ENCODE assay signal across 8 cellular contexts in the genomic region with DNA sequence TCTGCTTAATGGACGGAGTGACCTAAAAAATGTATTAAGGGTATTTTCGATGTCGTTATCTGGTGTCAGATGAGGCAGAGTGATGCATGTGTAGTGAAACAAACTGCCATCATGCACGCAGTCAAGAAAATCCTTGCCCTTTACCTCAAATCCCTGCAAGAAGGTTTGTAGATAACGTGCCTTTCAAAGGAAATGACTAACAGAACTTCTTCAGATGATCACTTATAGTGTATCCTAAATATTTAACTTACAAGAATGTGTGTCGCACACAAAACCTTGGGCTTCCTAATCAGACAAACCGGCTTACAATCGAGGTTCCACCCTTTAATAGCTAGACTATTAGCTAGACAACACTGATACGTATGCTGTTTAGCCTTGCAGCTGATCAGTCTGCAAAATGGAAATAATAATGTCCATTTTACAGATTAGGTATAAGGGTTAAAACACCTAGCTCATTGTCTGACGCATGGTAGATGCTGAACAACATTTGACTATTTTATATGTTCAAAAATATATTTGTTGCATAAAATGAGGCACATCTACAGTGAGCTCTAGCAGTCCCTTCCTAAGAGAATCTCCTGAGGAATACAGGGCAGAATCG. TPM values are rescaled to one million over a fixed set of nuclear protein-coding genes. Genes with fewer than 3 reads are reported as not detected.
A peak's percentile ranks its signal among the peaks of the same experiment; 100 is the strongest.
DNase-seq lines count a peak whose midpoint lies in the region; FAIRE-seq and TF ChIP-seq lines count a peak whose summit lies in the region.

No MANE protein-coding gene starts in this region.

- H3K4me3 ChIP-seq in kidney (ENCODE audit: low read length in 2 of 2) (peak overlapping the region; percentile 73 to 95), thymus (ENCODE audit: low read length) (peak overlapping the region; percentile 90)

- peak overlapping the region; percentile 96 for H3K4me3 Mint-ChIP-seq in activated CD4-positive, alpha-beta T cell treated with anti-CD3 and anti-CD28 coated beads, Interleukin-2, amount 10 ng/mL, durations not matched to agents 24 days and 14 days
- peak overlapping the region; percentile 89 for H3K4me3 Mint-ChIP-seq in activated CD4-positive, alpha-beta memory T cell treated with anti-CD3 and anti-CD28 coated beads for 36 hours

- POLR2A ChIA-PET in activated CD4-positive, alpha-beta memory T cell treated with anti-CD3 and anti-CD28 coated beads for 36 hours (lab: Charles Lee), result no interaction called here

- FAIRE-seq in kidney (lab: Jason Lieb, UNC), result no peak

- 47% methylated on average over 11 of the region's 11 CpGs for WGBS in thymus

- H3K36me3 Mint-ChIP-seq in activated CD4-positive, alpha-beta T cell treated with anti-CD3 and anti-CD28 coated beads, Interleukin-2, amount 10 ng/mL, durations not matched to agents 24 days and 14 days (ENCODE audit: low read depth), result peaks cover 24% of the 10 kb centered on the region
- peaks cover 10% of the 10 kb centered on the region for H3K36me3 Mint-ChIP-seq in activated CD4-positive, alpha-beta memory T cell treated with anti-CD3 and anti-CD28 coated beads for 36 hours

- H3K27me3 ChIP-seq in thymus (ENCODE audit: control insufficient read depth, insufficient read depth), result no peaks in the 10 kb centered on the region

- H3K27ac ChIP-seq in kidney (ENCODE audit: low read depth in 2 of 2, low read length in 2 of 2) (peak overlapping the region in 1 of 2 donors; percentile 50), thymus (ENCODE audit: low read depth) (peak overlapping the region; percentile 61)

- peak; percentile 61 for DNase-seq in activated CD4-positive, alpha-beta T cell treated with anti-CD3 and anti-CD28 coated beads, Interleukin-2, amount 10 ng/mL, durations not matched to agents 24 days and 14 days
- no peak for DNase-seq in activated CD4-positive, alpha-beta T cell treated with anti-CD3 and anti-CD28 coated beads for 48 hours
- no peak for DNase-seq in activated CD4-positive, alpha-beta memory T cell treated with anti-CD3 and anti-CD28 coated beads for 36 hours
- no peak for DNase-seq in kidney
- DNase-seq in DMS153 treated with DMSO at 0.1 percent for 48 hours (lab: John Stamatoyannopoulos, UW; ENCODE audit: unreplicated experiment), result no peak
- no peak for DNase-seq in putamen (ENCODE audit: low spot score)
- DNase-seq in iPS-NIHi11 (ENCODE audit: low spot score), result no peak

- CTCF ChIA-PET in activated CD4-positive, alpha-beta memory T cell treated with anti-CD3 and anti-CD28 coated beads for 36 hours (lab: Charles Lee), result no interaction called here

- H3K4me1 ChIP-seq in kidney (ENCODE audit: control insufficient read depth in 1 of 2, insufficient read depth in 1 of 2, low read depth in 1 of 2, low read length in 2 of 2) (peaks cover 12 to 18% of the 10 kb centered on the region in 2 donors), thymus (ENCODE audit: control insufficient read depth, insufficient read depth, low read length) (peaks cover 14% of the 10 kb centered on the region)

- H3K4me1 Mint-ChIP-seq in activated CD4-positive, alpha-beta T cell treated with anti-CD3 and anti-CD28 coated beads, Interleukin-2, amount 10 ng/mL, durations not matched to agents 24 days and 14 days, result peaks cover 34% of the 10 kb centered on the region
- H3K4me1 Mint-ChIP-seq in activated CD4-positive, alpha-beta memory T cell treated with anti-CD3 and anti-CD28 coated beads for 36 hours (ENCODE audit: low read depth), result peaks cover 37% of the 10 kb centered on the region

- no peak for TF ChIP-seq CTCF in kidney (IDR thresholded peaks at IDR 0.05; ENCODE audit: borderline replicate concordance, extremely low read depth, insufficient read depth)

- no peaks in the 10 kb centered on the region for H3K27me3 Mint-ChIP-seq in activated CD4-positive, alpha-beta T cell treated with anti-CD3 and anti-CD28 coated beads, Interleukin-2, amount 10 ng/mL, durations not matched to agents 24 days and 14 days
- no peaks in the 10 kb centered on the region for H3K27me3 Mint-ChIP-seq in activated CD4-positive, alpha-beta memory T cell treated with anti-CD3 and anti-CD28 coated beads for 36 hours

- H3K9me3 ChIP-seq in kidney (ENCODE audit: control insufficient read depth in 1 of 2, low read length in 2 of 2), result no peaks in the 10 kb centered on the region
- H3K9me3 ChIP-seq in thymus (ENCODE audit: control insufficient read depth), result no peaks in the 10 kb centered on the region

- peak overlapping the region; percentile 71 to 96 for H3K9ac ChIP-seq in kidney (ENCODE audit: low read length in 2 of 2)

- intact Hi-C loops in activated CD4-positive, alpha-beta T cell treated with anti-CD3 and anti-CD28 coated beads, Interleukin-2, amount 10 ng/mL, durations not matched to agents 24 days and 14 days (cut with micrococcal nuclease), result loop anchor here (1.0 to 10.0 kb wide), 7 partner anchors 26 to 1208 kb away; partner anchors contain the start of genes AGGF1, AP3B1, ARSB and SCAMP1
- intact Hi-C loops in activated CD4-positive, alpha-beta memory T cell treated with anti-CD3 and anti-CD28 coated beads for 36 hours (cut with micrococcal nuclease), result loop anchor here (1.0 to 5.0 kb wide), 7 partner anchors 58 to 1206 kb away; partner anchors contain the start of gene SCAMP1
- intact Hi-C loops in kidney (cut with DNase I), result no loop called here

- H3K36me3 ChIP-seq in kidney (ENCODE audit: control insufficient read depth in 1 of 2, insufficient read depth in 2 of 2, low read length in 2 of 2), result no peaks in the 10 kb centered on the region
- H3K36me3 ChIP-seq in thymus (ENCODE audit: control insufficient read depth, insufficient read depth), result no peaks in the 10 kb centered on the region

- no peaks in the 10 kb centered on the region for H3K9me3 Mint-ChIP-seq in activated CD4-positive, alpha-beta T cell treated with anti-CD3 and anti-CD28 coated beads, Interleukin-2, amount 10 ng/mL, durations not matched to agents 24 days and 14 days
- no peaks in the 10 kb centered on the region for H3K9me3 Mint-ChIP-seq in activated CD4-positive, alpha-beta memory T cell treated with anti-CD3 and anti-CD28 coated beads for 36 hours

- peak overlapping the region; percentile 98 for H3K27ac Mint-ChIP-seq in activated CD4-positive, alpha-beta T cell treated with anti-CD3 and anti-CD28 coated beads, Interleukin-2, amount 10 ng/mL, durations not matched to agents 24 days and 14 days
- H3K27ac Mint-ChIP-seq in activated CD4-positive, alpha-beta memory T cell treated with anti-CD3 and anti-CD28 coated beads for 36 hours, result peak overlapping the region; percentile 95

RNA-seq across cellular contexts. Expression of gene TBCA, which starts 0.6 kb away (rescaled TPM):
- 199 and 207 TPM in 2 replicates for total RNA-seq in activated CD4-positive, alpha-beta T cell treated with anti-CD3 and anti-CD28 coated beads, Interleukin-2, amount 10 ng/mL, durations not matched to agents 24 days and 14 days
- total RNA-seq in activated CD4-positive, alpha-beta memory T cell treated with anti-CD3 and anti-CD28 coated beads for 36 hours, result 100 to 1,000 TPM; 206 to 220 TPM
- total RNA-seq in kidney, result 124 TPM
- polyA plus RNA-seq in kidney (ENCODE audit: insufficient read depth, low read depth, low replicate concordance) (407 TPM), thymus (356 TPM)
